Comparison of ENCODE assay signal across 17 cellular contexts in the genomic region with DNA sequence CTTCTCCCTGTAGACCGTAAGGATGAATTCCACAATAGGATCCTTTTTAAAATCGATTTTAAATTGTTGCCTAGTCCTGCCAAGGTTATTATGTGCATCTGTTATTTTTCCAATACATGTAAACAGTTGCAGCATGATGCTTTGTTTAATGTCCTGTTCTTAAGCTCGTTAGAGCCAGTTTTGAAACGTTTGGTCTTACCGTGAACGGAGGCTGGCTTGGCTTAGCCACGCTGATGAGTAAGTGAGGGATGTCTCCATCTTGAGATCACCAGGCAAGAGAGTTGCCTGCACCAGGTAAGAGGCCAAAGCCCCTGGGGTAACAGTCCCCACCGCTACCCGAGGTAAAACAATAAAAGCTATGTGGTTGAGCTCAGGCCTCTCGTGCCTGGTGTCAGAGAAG. TPM values are rescaled to one million over a fixed set of nuclear protein-coding genes. Genes with fewer than 3 reads are reported as not detected.
DNase-seq lines count a peak whose midpoint lies in the region; ATAC-seq and TF ChIP-seq lines count a peak whose summit lies in the region.
"Had no signal": no experiment of that assay in that cellular context is flagged by ENCODE, and none has a peak within 500 bp of the region (broad histone marks: within the 10 kb centered on the region; RNA-seq: fewer than 3 reads in every experiment).

No MANE protein-coding gene starts in this region.

- H3K27ac ChIP-seq in RWPE1 (peak overlapping the region; percentile 94), breast epithelium (peak overlapping the region; percentile 73 to 82), lower lobe of right lung (peak overlapping the region; percentile 67), stomach (peak overlapping the region in 4 of 5 donors; percentile 52 to 87 (median 73)), right lobe of liver (peak overlapping the region in 1 of 3 donors; percentile 49)
- H3K27ac ChIP-seq: KMS-11 had no signal

- no peak for ATAC-seq in lower lobe of right lung
- no peak for ATAC-seq in right lobe of liver
- ATAC-seq: HCT116 had no signal

- H3K27me3 ChIP-seq in breast epithelium (no peaks in the 10 kb centered on the region), lower lobe of right lung (ENCODE audit: low read depth) (no peaks in the 10 kb centered on the region), stomach (no peaks in the 10 kb centered on the region), right lobe of liver (no peaks in the 10 kb centered on the region)
- H3K27me3 ChIP-seq: heart right ventricle had no signal

- DNase-seq in RWPE1 (ENCODE audit: low spot score) (no peak), breast epithelium (ENCODE audit: low spot score in 2 of 2) (no peak), lower lobe of right lung (no peak), stomach (no peak), EL (no peak), right lobe of liver (no peak), GF-D8 (lab: John Stamatoyannopoulos, UW) (no peak), NOMO-1 treated with DMSO at 0.1 percent for 48 hours (lab: John Stamatoyannopoulos, UW; ENCODE audit: unreplicated experiment) (no peak)
- DNase-seq: activated naive CD4-positive, alpha-beta T cell treated with Interleukin-2 at 50 U/mL for 16 hours; DMS79; heart right ventricle; NCI-H1092 treated with DMSO at 0.1 percent for 48 hours; NCI-H2107; NCI-H526; OCI-M1 had no signal

- TF ChIP-seq CTCF in RWPE1 (conservative IDR thresholded peaks at IDR 0.05; ENCODE audit: low read depth) (no peak), breast epithelium (IDR thresholded peaks at IDR 0.05) (no peak), lower lobe of right lung (IDR thresholded peaks at IDR 0.05) (no peak), stomach (IDR thresholded peaks at IDR 0.05) (no peak), right lobe of liver (IDR thresholded peaks at IDR 0.05) (no peak)

- TF ChIP-seq POLR2A in breast epithelium (IDR thresholded peaks at IDR 0.05), result no peak
- no peak for TF ChIP-seq POLR2A in stomach (IDR thresholded peaks at IDR 0.05)
- TF ChIP-seq POLR2A in right lobe of liver (IDR thresholded peaks at IDR 0.05), result no peak

- CTCF ChIA-PET in RWPE1 (lab: Yijun Ruan, JAX), result interaction anchor here (1.0 kb wide), 1 partner anchor 10 kb away, joined by 3 read pairs; no protein-coding TSS in a partner anchor

- peak overlapping the region in 1 of 3 donors; percentile 42 for H3K4me3 ChIP-seq in breast epithelium
- H3K4me3 ChIP-seq in lower lobe of right lung, result peak overlapping the region; percentile 19
- H3K4me3 ChIP-seq in stomach, result peak overlapping the region in 2 of 4 donors; percentile 7 to 23
- H3K4me3 ChIP-seq in right lobe of liver, result no peak overlapping the region

- no peaks in the 10 kb centered on the region for H3K9me3 ChIP-seq in breast epithelium
- H3K9me3 ChIP-seq in lower lobe of right lung, result no peaks in the 10 kb centered on the region
- no peaks in the 10 kb centered on the region for H3K9me3 ChIP-seq in stomach
- H3K9me3 ChIP-seq in right lobe of liver, result no peaks in the 10 kb centered on the region

- 71 to 79% (median 76%) methylated on average over 10 of the region's 10 CpGs for WGBS in stomach, 5 donors
- WGBS in right lobe of liver (ENCODE audit: insufficient coverage, low coverage, low lambda C conversion rate, missing lambda C conversion rate), result 50% methylated on average over 7 of the region's 10 CpGs

- no peak for TF ChIP-seq EP300 in stomach (IDR thresholded peaks at IDR 0.05)

- POLR2A ChIA-PET in RWPE1 (lab: Yijun Ruan, JAX; ENCODE audit: low non-redundant PET), result no interaction called here

- intact Hi-C loops in breast epithelium (cut with DNase I; ENCODE audit: low total_unique reads) (loop anchor here (1.0 kb wide), 1 partner anchor 16 kb away; no protein-coding TSS in a partner anchor), lower lobe of right lung (cut with DNase I) (no loop called here), stomach (cut with DNase I; ENCODE audit: low total_unique reads) (loop anchor here (10.0 kb wide), 2 partner anchors 64 to 86 kb away; no protein-coding TSS in a partner anchor), right lobe of liver (cut with DNase I) (loop anchor here in 1 of 2 donors (10.0 kb wide), 1 partner anchor 64 kb away; no protein-coding TSS in a partner anchor)

- H3K36me3 ChIP-seq in breast epithelium (no peaks in the 10 kb centered on the region), lower lobe of right lung (peaks cover 80% of the 10 kb centered on the region), stomach (peaks cover 39 to 95% (median 86%) of the 10 kb centered on the region in 4 donors), right lobe of liver (peaks cover 0 to 34% (median 11%) of the 10 kb centered on the region in 4 donors)

- H3K4me1 ChIP-seq in breast epithelium (peaks cover 0 to 12% of the 10 kb centered on the region in 2 donors), lower lobe of right lung (peaks cover 21% of the 10 kb centered on the region), stomach (peaks cover 5 to 22% (median 14%) of the 10 kb centered on the region in 4 donors), right lobe of liver (peaks cover 0 to 23% (median 9%) of the 10 kb centered on the region in 4 donors)

RNA-seq across cellular contexts. Expression of a gene that starts 17.3 kb away (rescaled TPM):
- total RNA-seq in breast epithelium (10 to 100 TPM; 12.1 to 16.8 (median 16.8) TPM), lower lobe of right lung (154 TPM), stomach (10 to 100 TPM in 3 of 5 donors, 1 to 10 TPM in 1, under 1 TPM in 1; 0.58 to 36.4 (median 13.0) TPM), right lobe of liver (100 to 1,000 TPM in 1 of 6 experiments, 10 to 100 TPM in 5; 16.6 to 137 (median 23.2) TPM)
- polyA plus RNA-seq in stomach, result 100 to 1,000 TPM in 1 of 3 donors, 10 to 100 TPM in 2; 82.5 to 403 (median 97.0) TPM

RNA-seq across cellular contexts. Expression of a gene that starts 30.6 kb away (rescaled TPM):
- total RNA-seq in breast epithelium, result 10 to 100 TPM; 15.4 to 22.9 (median 16.5) TPM
- 13.6 TPM for total RNA-seq in lower lobe of right lung
- 10 to 100 TPM; 11.9 to 25.6 (median 18.2) TPM for total RNA-seq in stomach
- 10 to 100 TPM; 10.6 to 17.2 (median 15.6) TPM for polyA plus RNA-seq in stomach
- total RNA-seq in right lobe of liver, result 10 to 100 TPM in 4 of 6 experiments, 1 to 10 TPM in 2; 8.8 to 25.1 (median 12.9) TPM

RNA-seq across cellular contexts. Expression of a gene that starts 39.9 kb away (rescaled TPM):
- 10 to 100 TPM; 51.5 to 79.2 (median 65.6) TPM for total RNA-seq in breast epithelium
- 195 TPM for total RNA-seq in lower lobe of right lung
- 100 to 1,000 TPM in 1 of 5 donors, 10 to 100 TPM in 4; 41.9 to 139 (median 57.5) TPM for total RNA-seq in stomach
- polyA plus RNA-seq in stomach, result 10 to 100 TPM; 36.7 to 53.1 (median 51.5) TPM
- total RNA-seq in right lobe of liver, result 10 to 100 TPM; 52.9 to 87.5 (median 58.9) TPM
